ENCODE assay signal across 20 cellular contexts in genomic region chr7:155973451-155973997, GRCh38.
A peak's percentile ranks its signal among the peaks of the same experiment; 100 is the strongest.
DNase-seq lines count a peak whose midpoint lies in the region; ATAC-seq, FAIRE-seq and TF ChIP-seq lines count a peak whose summit lies in the region.
"Had no signal": no experiment of that assay in that cellular context is flagged by ENCODE, and none has a peak within 500 bp of the region (broad histone marks: within the 10 kb centered on the region; RNA-seq: fewer than 3 reads in every experiment).

No MANE protein-coding gene starts in this region.

- no peak overlapping the region for H2AK5ac ChIP-seq in trophoblast cell (ENCODE audit: low read length)

- no peak for FAIRE-seq in GM19239 (lab: Jason Lieb, UNC)
- FAIRE-seq: D721Med had no signal

- H3K23ac ChIP-seq in trophoblast cell (ENCODE audit: low read length): no peak overlapping the region

- H3K4me1 Mint-ChIP-seq in endodermal cell: no peaks in the 10 kb centered on the region

- no peak overlapping the region for H3K27ac Mint-ChIP-seq in endodermal cell
- H3K27ac Mint-ChIP-seq: GM23338 had no signal

- no peak for TF ChIP-seq CTCF in endodermal cell (conservative IDR thresholded peaks at IDR 0.05)
- TF ChIP-seq CTCF in upper lobe of right lung (IDR thresholded peaks at IDR 0.05): no peak

- no peaks in the 10 kb centered on the region for H3K9me3 Mint-ChIP-seq in endodermal cell
- H3K9me3 Mint-ChIP-seq: CD8-positive, alpha-beta memory T cell; GM23338 had no signal

- intact Hi-C loops in upper lobe of right lung (cut with DNase I): no loop called here

- ATAC-seq in upper lobe of right lung (peak; percentile 31), GM19395 (IDR thresholded peaks at IDR 0.05; ENCODE audit: unreplicated experiment) (no peak)
- ATAC-seq: GM23338 had no signal

- H2BK120ac ChIP-seq in trophoblast cell (ENCODE audit: insufficient read depth, low read length, poor library complexity): no peak overlapping the region

- H3K79me2 ChIP-seq in trophoblast cell (ENCODE audit: control insufficient read depth, insufficient read depth, low read length, poor library complexity): no peaks in the 10 kb centered on the region

- H3K14ac ChIP-seq in trophoblast cell (ENCODE audit: low read length): no peak overlapping the region

- H3K27me3 ChIP-seq in endodermal cell (ENCODE audit: control insufficient read depth, insufficient read depth, low read length, poor library complexity, severe bottlenecking): no peaks in the 10 kb centered on the region
- no peaks in the 10 kb centered on the region for H3K27me3 ChIP-seq in trophoblast cell (ENCODE audit: insufficient read depth, low read length)
- H3K27me3 ChIP-seq in upper lobe of right lung: no peaks in the 10 kb centered on the region

- no peaks in the 10 kb centered on the region for H3K36me3 ChIP-seq in endodermal cell (ENCODE audit: control insufficient read depth, insufficient read depth, low read length)
- no peaks in the 10 kb centered on the region for H3K36me3 ChIP-seq in trophoblast cell (ENCODE audit: control insufficient read depth in 1 of 2, insufficient read depth in 2 of 2, low read length in 2 of 2)
- no peaks in the 10 kb centered on the region for H3K36me3 ChIP-seq in upper lobe of right lung
- H3K36me3 ChIP-seq: BE2C had no signal

- H3K4ac ChIP-seq in trophoblast cell (ENCODE audit: low read depth, low read length): no peak overlapping the region

- no peak overlapping the region for H2BK12ac ChIP-seq in trophoblast cell (ENCODE audit: low read length)

- H4K12ac ChIP-seq in trophoblast cell (ENCODE audit: low read depth, low read length): no peak overlapping the region

- no peaks in the 10 kb centered on the region for H3K36me3 Mint-ChIP-seq in endodermal cell (ENCODE audit: low read depth)
- H3K36me3 Mint-ChIP-seq: CD8-positive, alpha-beta memory T cell had no signal

- DNase-seq in activated CD8-positive, alpha-beta memory T cell treated with anti-CD3 and anti-CD28 coated beads for 24 hours: peak; percentile 40
- no peak for DNase-seq in activated CD8-positive, alpha-beta memory T cell treated with anti-CD3 and anti-CD28 coated beads, Interleukin-2, amount 50 U/mL, for 48 hours
- DNase-seq in endodermal cell (peak; percentile 17), trophoblast cell (no peak), upper lobe of right lung (no peak), GM19239 (ENCODE audit: insufficient read length, low spot score) (no peak), NCI-H2081 treated with DMSO at 0.1 percent for 48 hours (lab: John Stamatoyannopoulos, UW) (no peak)
- DNase-seq: 8988T, BE2C, DMS79, NCI-H1436 treated with DMSO at 0.1 percent for 48 hours, NCI-H2081, NCI-H510A, NCI-H774 had no signal

- no peaks in the 10 kb centered on the region for H3K79me1 ChIP-seq in trophoblast cell (ENCODE audit: low read length)

- 88 to 91% methylated on average over 13 to 15 of the region's 15 CpGs for WGBS in endodermal cell (ENCODE audit: insufficient coverage in 1 of 2, insufficient read length in 1 of 2), 2 experiments
- no CpG with 5 or more reads among the region's 15 CpGs for WGBS in trophoblast cell (ENCODE audit: extremely low coverage, insufficient coverage, insufficient read length)

- H3K4me2 ChIP-seq in trophoblast cell (ENCODE audit: low read length): no peak overlapping the region
- H3K4me2 ChIP-seq: GM23338, KMS-11 had no signal

- H4K8ac ChIP-seq in trophoblast cell (ENCODE audit: low read depth, low read length): no peak overlapping the region

- H3K27me3 Mint-ChIP-seq in endodermal cell (ENCODE audit: insufficient read depth): no peaks in the 10 kb centered on the region

- H4K91ac ChIP-seq in trophoblast cell (ENCODE audit: low read depth, low read length): no peak overlapping the region

- H3K27ac ChIP-seq in endodermal cell (ENCODE audit: low read depth, low read length) (no peak overlapping the region), trophoblast cell (ENCODE audit: low read depth, low read length) (no peak overlapping the region), upper lobe of right lung (no peak overlapping the region)
- H3K27ac ChIP-seq: KMS-11, RWPE1 had no signal

- H3K4me1 ChIP-seq in endodermal cell (ENCODE audit: control insufficient read depth, insufficient read depth, low read length) (no peaks in the 10 kb centered on the region), trophoblast cell (ENCODE audit: control insufficient read depth in 1 of 2, insufficient read depth in 2 of 2, low read length in 2 of 2) (no peaks in the 10 kb centered on the region), upper lobe of right lung (no peaks in the 10 kb centered on the region)
- H3K4me1 ChIP-seq: BE2C had no signal

- H3K4me3 ChIP-seq in endodermal cell (ENCODE audit: low read length) (no peak overlapping the region), trophoblast cell (ENCODE audit: low read depth, low read length) (peak overlapping the region; percentile 13), upper lobe of right lung (no peak overlapping the region)
- H3K4me3 ChIP-seq: GM23338 had no signal

- no peak overlapping the region for H3K4me3 Mint-ChIP-seq in endodermal cell
- H3K4me3 Mint-ChIP-seq: CD8-positive, alpha-beta memory T cell; GM23338 had no signal

- H3K9me3 ChIP-seq in endodermal cell (ENCODE audit: control insufficient read depth, low read length) (no peaks in the 10 kb centered on the region), trophoblast cell (ENCODE audit: insufficient read depth, low read depth, low read length) (no peaks in the 10 kb centered on the region), upper lobe of right lung (no peaks in the 10 kb centered on the region)
- H3K9me3 ChIP-seq: BE2C had no signal

- H3K18ac ChIP-seq in trophoblast cell (ENCODE audit: low read length): no peak overlapping the region

- H2BK5ac ChIP-seq in trophoblast cell (ENCODE audit: low read depth, low read length, poor library complexity): no peak overlapping the region

- H2AFZ ChIP-seq in trophoblast cell (ENCODE audit: insufficient read depth, low read length, poor library complexity): no peak overlapping the region
- H2AFZ ChIP-seq: GM23338 had no signal

- no peak overlapping the region for H3K9ac ChIP-seq in endodermal cell (ENCODE audit: extremely low read depth, low read length, poor library complexity, severe bottlenecking)
- no peak overlapping the region for H3K9ac ChIP-seq in trophoblast cell (ENCODE audit: low read length)
- H3K9ac ChIP-seq: KMS-11 had no signal

Comparison
In these comparisons a context has a peak if more than half of its experiments do, and no peak if none do; other contexts are left out.
1. DNase-seq: peak in activated CD8-positive, alpha-beta memory T cell treated with anti-CD3 and anti-CD28 coated beads for 24 hours (single experiment) and endodermal cell (single experiment); none in activated CD8-positive, alpha-beta memory T cell treated with anti-CD3 and anti-CD28 coated beads, Interleukin-2, amount 50 U/mL, for 48 hours (single experiment), trophoblast cell (0 of 2), upper lobe of right lung (single experiment), GM19239 (single experiment) and NCI-H2081 treated with DMSO at 0.1 percent for 48 hours (single experiment).